In the genomic region with DNA sequence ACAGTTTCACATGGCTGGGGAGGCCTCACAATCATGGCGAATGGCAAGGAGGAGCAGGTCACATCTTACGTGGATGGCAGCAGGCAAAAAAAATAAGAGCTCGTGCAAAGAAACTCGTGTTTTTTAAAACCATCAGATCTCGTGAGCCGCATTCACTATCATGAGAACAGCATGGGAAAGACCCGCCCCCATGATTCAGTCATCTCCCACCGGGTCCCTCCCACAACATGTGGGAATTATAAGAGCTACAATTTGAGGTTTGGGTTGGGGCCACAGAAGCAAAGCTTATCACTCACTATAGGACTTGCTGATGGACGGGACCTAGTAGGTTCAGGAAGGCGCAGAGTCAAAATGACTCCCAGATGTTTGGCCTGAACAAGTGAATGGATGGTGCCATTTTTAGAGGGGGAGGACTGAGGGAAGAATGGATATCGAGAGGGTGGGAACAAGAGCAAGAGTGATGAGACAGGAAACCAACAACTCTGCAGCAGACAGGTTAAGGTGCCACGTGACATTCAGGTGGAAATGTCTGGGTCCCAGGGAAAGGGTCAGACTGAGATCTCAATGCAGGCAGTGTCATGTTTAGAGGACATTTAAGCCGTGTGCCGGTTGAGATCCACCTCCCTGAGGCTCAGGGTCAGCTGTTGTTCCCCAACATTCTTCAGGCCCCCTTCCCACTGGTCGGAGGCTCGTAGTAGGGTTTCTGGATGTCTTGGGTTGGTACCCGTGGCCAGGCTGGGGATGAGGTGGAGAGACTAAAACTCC, we compare ENCODE assay signal across 18 cellular contexts.
DNase-seq lines count a peak whose midpoint lies in the region; ATAC-seq and TF ChIP-seq lines count a peak whose summit lies in the region.
"Had no signal": no experiment of that assay in that cellular context is flagged by ENCODE, and none has a peak within 500 bp of the region (broad histone marks: within the 10 kb centered on the region; RNA-seq: fewer than 3 reads in every experiment).

No MANE protein-coding gene starts in this region.

- H3K9me3 ChIP-seq in WERI-Rb-1 (ENCODE audit: severe bottlenecking) = no peaks in the 10 kb centered on the region
- H3K9me3 ChIP-seq: BLaER1 treated with 17β-estradiol and CSF1 and Interleukin-3, amounts not matched to agents 10 nM and 100 nM had no signal

- peak; percentile 38 for DNase-seq in Daoy (ENCODE audit: low read depth)
- DNase-seq in WERI-Rb-1 = no peak
- no peak for DNase-seq in neural crest cell (ENCODE audit: low read depth, low spot score)
- DNase-seq in progenitor cell of endocrine pancreas (ENCODE audit: low spot score, unreplicated experiment) = no peak
- no peak for DNase-seq in activated gamma-delta T cell treated with Interleukin-2 at 50 U/mL for 16 hours
- no peak for DNase-seq in posterior vena cava (ENCODE audit: low spot score)
- no peak for DNase-seq in activated CD4-positive, alpha-beta T cell treated with anti-CD3 and anti-CD28 coated beads for 4 hours
- DNase-seq: 8988T; ACHN; Caco-2; CD4-positive, alpha-beta T cell; CD8-positive, alpha-beta T cell; DMS53; DND-41; GF-D8 had no signal

- H3K27ac Mint-ChIP-seq in neural crest cell (ENCODE audit: unreplicated experiment) = peak overlapping the region; percentile 3
- peak overlapping the region; percentile 11 for H3K27ac Mint-ChIP-seq in progenitor cell of endocrine pancreas
- H3K27ac Mint-ChIP-seq: CD4-positive, alpha-beta T cell; CD8-positive, alpha-beta T cell had no signal

- H3K4me3 Mint-ChIP-seq in neural crest cell (peak overlapping the region; percentile 18), progenitor cell of endocrine pancreas (ENCODE audit: low read depth) (no peak overlapping the region)
- H3K4me3 Mint-ChIP-seq: CD4-positive, alpha-beta T cell; CD8-positive, alpha-beta T cell had no signal

- H3K27me3 ChIP-seq in WERI-Rb-1 (ENCODE audit: insufficient read depth, low read depth, severe bottlenecking) = no peaks in the 10 kb centered on the region
- H3K27me3 ChIP-seq: BLaER1 treated with 17β-estradiol and CSF1 and Interleukin-3, amounts not matched to agents 10 nM and 100 nM had no signal

- H3K9me3 Mint-ChIP-seq in neural crest cell = no peaks in the 10 kb centered on the region
- no peaks in the 10 kb centered on the region for H3K9me3 Mint-ChIP-seq in progenitor cell of endocrine pancreas (ENCODE audit: low read depth)
- H3K9me3 Mint-ChIP-seq: CD4-positive, alpha-beta T cell; CD8-positive, alpha-beta T cell had no signal

- H3K36me3 Mint-ChIP-seq in neural crest cell (ENCODE audit: low read depth) = no peaks in the 10 kb centered on the region
- H3K36me3 Mint-ChIP-seq in progenitor cell of endocrine pancreas (ENCODE audit: insufficient read depth) = no peaks in the 10 kb centered on the region
- H3K36me3 Mint-ChIP-seq: CD8-positive, alpha-beta T cell had no signal

- TF ChIP-seq CTCF in WERI-Rb-1 (IDR thresholded peaks at IDR 0.05; ENCODE audit: low read depth, low read length) = no peak
- TF ChIP-seq CTCF in neural crest cell (conservative IDR thresholded peaks at IDR 0.05) = no peak
- TF ChIP-seq CTCF in progenitor cell of endocrine pancreas (IDR thresholded peaks at IDR 0.05; ENCODE audit: unreplicated experiment) = no peak

- H3K4me3 ChIP-seq in WERI-Rb-1 (ENCODE audit: low read depth, low read length) = no peak overlapping the region
- H3K4me3 ChIP-seq: BLaER1 treated with 17β-estradiol and CSF1 and Interleukin-3, amounts not matched to agents 10 nM and 100 nM had no signal

- intact Hi-C loops in posterior vena cava (cut with DNase I) = no loop called here

- H3K27ac ChIP-seq in WERI-Rb-1 = peak overlapping the region; percentile 43
- H3K27ac ChIP-seq: BLaER1 treated with 17β-estradiol and CSF1 and Interleukin-3, amounts not matched to agents 10 nM and 100 nM; C4-2B had no signal

- no peak for ATAC-seq in HG02623 (IDR thresholded peaks at IDR 0.05; ENCODE audit: unreplicated experiment)
- ATAC-seq: CD8-positive, alpha-beta T cell had no signal

- peaks cover 4% of the 10 kb centered on the region for H3K27me3 Mint-ChIP-seq in neural crest cell (ENCODE audit: low read depth)
- H3K27me3 Mint-ChIP-seq in progenitor cell of endocrine pancreas = peaks cover 9% of the 10 kb centered on the region
- H3K27me3 Mint-ChIP-seq: CD4-positive, alpha-beta T cell had no signal

- no peaks in the 10 kb centered on the region for H3K36me3 ChIP-seq in WERI-Rb-1
- H3K36me3 ChIP-seq: BLaER1 treated with 17β-estradiol and CSF1 and Interleukin-3, amounts not matched to agents 10 nM and 100 nM had no signal

- peaks cover 67% of the 10 kb centered on the region for H3K4me1 Mint-ChIP-seq in neural crest cell
- H3K4me1 Mint-ChIP-seq in progenitor cell of endocrine pancreas (ENCODE audit: low read depth) = peaks cover 5% of the 10 kb centered on the region
